2 cellular contexts compared by ENCODE assay signal in genomic region chr7:32063614-32064013, GRCh38.
A peak's percentile ranks its signal among the peaks of the same experiment; 100 is the strongest.
TF ChIP-seq lines count a peak whose summit lies in the region.

No MANE protein-coding gene starts in this region.

TF ChIP-seq in HepG2, 621 proteins besides CTCF, POLR2A, EP300 and RAD21:
- TF ChIP-seq ZNF564 (CRISPR knock-in tag; IDR thresholded peaks at IDR 0.05), result no peak
- no peak for TF ChIP-seq MYPOP (CRISPR knock-in tag; IDR thresholded peaks at IDR 0.05)
- no peak for TF ChIP-seq ZNF616 (CRISPR knock-in tag; IDR thresholded peaks at IDR 0.05; ENCODE audit: low read depth)
- no peak for TF ChIP-seq ZNF7 (CRISPR knock-in tag; IDR thresholded peaks at IDR 0.05)
- 0 out of 2 replicates have a peak, but pooled peaks have one; percentile 45 for TF ChIP-seq MAFF (IDR thresholded peaks at IDR 0.05; ENCODE audit: low read depth, low read length)
- peak; percentile 31 to 75; a peak in 2 of 4 replicates for TF ChIP-seq MAFK (conservative IDR thresholded peaks at IDR 0.05 in 1 of 2, IDR thresholded peaks at IDR 0.05 in 1 of 2; ENCODE audit: low read length in 2 of 2)
- no peak for TF ChIP-seq ZFAT (CRISPR knock-in tag; conservative IDR thresholded peaks at IDR 0.05)
- no peak for TF ChIP-seq POLR2AphosphoS5 (IDR thresholded peaks at IDR 0.05; ENCODE audit: low read depth, low read length)
- no peak for TF ChIP-seq ESRRA (CRISPR knock-in tag; IDR thresholded peaks at IDR 0.05; ENCODE audit: low read depth)
- TF ChIP-seq ARHGAP35 (CRISPR knock-in tag; IDR thresholded peaks at IDR 0.05; ENCODE audit: borderline replicate concordance), result no peak
- TF ChIP-seq TCF12 (IDR thresholded peaks at IDR 0.05), result no peak
- no peak for TF ChIP-seq TCF12 (CRISPR knock-in tag; IDR thresholded peaks at IDR 0.05)
- no peak for TF ChIP-seq HHEX (CRISPR knock-in tag; IDR thresholded peaks at IDR 0.05)

TF ChIP-seq in IMR-90, 13 proteins besides CTCF, POLR2A, EP300 and RAD21:
- no peak for TF ChIP-seq USF2 (IDR thresholded peaks at IDR 0.05; ENCODE audit: low read depth, low read length)
- no peak for TF ChIP-seq NFE2L2 (IDR thresholded peaks at IDR 0.05; ENCODE audit: low read depth, low read length)
- TF ChIP-seq MAFK (IDR thresholded peaks at IDR 0.05; ENCODE audit: low read depth, low read length), result peak; percentile 66
TF ChIP-seq in IMR-90: peak in this region for 1.
